ENCODE assay signal across 17 cellular contexts in the genomic region with DNA sequence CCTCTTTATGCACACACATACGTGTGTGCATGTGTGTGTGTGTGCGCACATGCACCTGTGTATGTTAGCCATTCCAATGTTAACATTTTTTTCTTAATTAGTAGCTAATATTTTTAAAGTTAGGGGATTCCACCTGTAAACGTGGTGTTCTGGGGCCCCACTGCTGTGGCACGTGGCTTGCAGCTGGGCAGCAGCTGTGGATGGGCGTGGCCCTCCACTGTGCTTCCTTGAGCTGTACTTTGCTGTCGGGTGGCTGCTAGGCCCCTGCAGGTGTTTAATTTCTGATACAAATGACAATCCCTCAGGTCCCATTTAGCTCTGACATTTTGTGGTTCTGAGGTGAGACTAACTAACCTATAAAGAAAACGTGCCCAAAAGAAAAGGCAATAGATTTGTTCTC. TPM values are rescaled to one million over a fixed set of nuclear protein-coding genes. Genes with fewer than 3 reads are reported as not detected.
DNase-seq lines count a peak whose midpoint lies in the region; ATAC-seq and TF ChIP-seq lines count a peak whose summit lies in the region.
"Had no signal": no experiment of that assay in that cellular context is flagged by ENCODE, and none has a peak within 500 bp of the region (broad histone marks: within the 10 kb centered on the region; RNA-seq: fewer than 3 reads in every experiment).

No MANE protein-coding gene starts in this region.

- no peaks in the 10 kb centered on the region for H3F3A ChIP-seq in PC-3 (ENCODE audit: low read length, unreplicated experiment)

- no peak overlapping the region for H3K9ac ChIP-seq in Karpas-422 (ENCODE audit: low read length)
- no peak overlapping the region for H3K9ac ChIP-seq in PC-3 (ENCODE audit: low read length)
- H3K9ac ChIP-seq: BLaER1, GM23248 had no signal

- no peaks in the 10 kb centered on the region for H3K79me2 ChIP-seq in Karpas-422 (ENCODE audit: low read length)
- H3K79me2 ChIP-seq in PC-3 (ENCODE audit: low read length): no peaks in the 10 kb centered on the region

- H3K27me3 ChIP-seq in Karpas-422 (ENCODE audit: low read length) (no peaks in the 10 kb centered on the region), transverse colon (no peaks in the 10 kb centered on the region), PC-3 (ENCODE audit: low read length) (no peaks in the 10 kb centered on the region)
- H3K27me3 ChIP-seq: BLaER1 had no signal

- POLR2A ChIA-PET in PC-3 (lab: Charles Lee; ENCODE audit: unreplicated experiment): no interaction called here

- WGBS in transverse colon (ENCODE audit: low coverage in 1 of 2), 2 donors: 54 to 88% methylated on average over 2 to 7 of the region's 7 CpGs

- no peak for TF ChIP-seq POLR2A in transverse colon (IDR thresholded peaks at IDR 0.05)

- H3K9me2 ChIP-seq in Karpas-422 (replicated peaks; ENCODE audit: insufficient read depth, low read length) (no peaks in the 10 kb centered on the region), PC-3 (replicated peaks; ENCODE audit: low read length) (no peaks in the 10 kb centered on the region)

- H3K4me1 ChIP-seq in Karpas-422 (ENCODE audit: low read length) (peaks cover 32% of the 10 kb centered on the region), transverse colon (no peaks in the 10 kb centered on the region), PC-3 (ENCODE audit: insufficient read depth, low read length) (no peaks in the 10 kb centered on the region)
- H3K4me1 ChIP-seq: Caco-2 had no signal

- no peak overlapping the region for H3K27ac ChIP-seq in Karpas-422 (ENCODE audit: low read length)
- no peak overlapping the region for H3K27ac ChIP-seq in transverse colon
- no peak overlapping the region for H3K27ac ChIP-seq in PC-3 (ENCODE audit: low read length)
- H3K27ac ChIP-seq: 22Rv1, BLaER1, GM23248 had no signal

- intact Hi-C loops in transverse colon (cut with DNase I; ENCODE audit: low total_unique reads) (no loop called here), PC-3 (cut with micrococcal nuclease) (no loop called here)

- TF ChIP-seq CTCF in transverse colon (IDR thresholded peaks at IDR 0.05) (no peak), PC-3 (conservative IDR thresholded peaks at IDR 0.05; ENCODE audit: low read depth, low read length) (no peak)

- H4K20me1 ChIP-seq in Karpas-422 (ENCODE audit: insufficient read depth, low read depth, low read length): no peaks in the 10 kb centered on the region
- no peaks in the 10 kb centered on the region for H4K20me1 ChIP-seq in PC-3 (ENCODE audit: low read length)
- H4K20me1 ChIP-seq: BLaER1 had no signal

- no TSS peak for BruUV-seq in PC-3 (replicated peaks; lab: Mats Ljungman, UMichigan)

- ATAC-seq in PC-3: no peak

- CTCF ChIA-PET in PC-3 (lab: Charles Lee): no interaction called here

- H3K9me3 ChIP-seq in Karpas-422 (ENCODE audit: low read length) (peaks cover 4% of the 10 kb centered on the region), transverse colon (peaks cover 2 to 4% of the 10 kb centered on the region in 2 donors), PC-3 (ENCODE audit: low read length) (no peaks in the 10 kb centered on the region)

- H3K4me2 ChIP-seq in Karpas-422 (ENCODE audit: low read depth, low read length, poor library complexity, severe bottlenecking) (no peak overlapping the region), PC-3 (ENCODE audit: low read length) (no peak overlapping the region)
- H3K4me2 ChIP-seq: BLaER1 had no signal

- H2AFZ ChIP-seq in Karpas-422 (ENCODE audit: low read length) (no peak overlapping the region), PC-3 (ENCODE audit: low read length) (no peak overlapping the region)
- H2AFZ ChIP-seq: GM23248 had no signal

- no peak for TF ChIP-seq EP300 in transverse colon (IDR thresholded peaks at IDR 0.05; ENCODE audit: low read depth)

- DNase-seq in NCI-H748 (lab: John Stamatoyannopoulos, UW; ENCODE audit: unreplicated experiment) (peak; percentile 61), NCI-H748 treated with DMSO at 0.1 percent for 48 hours (lab: John Stamatoyannopoulos, UW) (no peak), Karpas-422 (peak; percentile 54), RPMI8226 (peak; percentile 6), transverse colon (peak; percentile 39), activated gamma-delta T cell (lab: John Stamatoyannopoulos, UW) (no peak), T-helper 1 cell (no peak), PC-3 (no peak)
- DNase-seq: AML-193; Caco-2; CD8-positive, alpha-beta memory T cell; GF-D8; GM23248; H7 had no signal

- in situ Hi-C loops in transverse colon (cut with MboI; ENCODE audit: low pct_ligation_motif_present in 1 of 4, low pct_unique_long_range_greater_than_20kb in 1 of 4, low sequenced_read_pairs in 3 of 4): no loop called here

- no peaks in the 10 kb centered on the region for H3K36me3 ChIP-seq in Karpas-422 (ENCODE audit: insufficient read depth, low read length)
- H3K36me3 ChIP-seq in transverse colon: no peaks in the 10 kb centered on the region
- no peaks in the 10 kb centered on the region for H3K36me3 ChIP-seq in PC-3 (ENCODE audit: low read depth, low read length)
- H3K36me3 ChIP-seq: BLaER1 had no signal

- no peak overlapping the region for H3K4me3 ChIP-seq in Karpas-422 (ENCODE audit: low read length)
- no peak overlapping the region for H3K4me3 ChIP-seq in transverse colon
- H3K4me3 ChIP-seq in PC-3 (ENCODE audit: low read length): no peak overlapping the region
- H3K4me3 ChIP-seq: BLaER1, GM23248 had no signal

RNA-seq across cellular contexts. Expression of a gene that starts 58.9 kb away (rescaled TPM):
- total RNA-seq in Karpas-422 (2014; rRNA removed; shearing (Covaris generic); ENCODE audit: low replicate concordance): not detected in 2 replicates
- total RNA-seq in transverse colon: under 1 TPM in 1 of 4 donors, not detected in 3; 0.68 TPM
- 0.52 and 0.84 TPM in 2 replicates for total RNA-seq in PC-3 (2014; rRNA removed)
- total RNA-seq: A673, Caco-2, GM23248, H7 had no signal

Comparison
In these comparisons a context has a peak if more than half of its experiments do, and no peak if none do; other contexts are left out.
1. DNase-seq: peak in NCI-H748 (single experiment), Karpas-422 (single experiment), RPMI8226 (single experiment) and transverse colon (single experiment); none in NCI-H748 treated with DMSO at 0.1 percent for 48 hours (single experiment), activated gamma-delta T cell (single experiment), T-helper 1 cell (0 of 5) and PC-3 (single experiment).